12 cellular contexts compared by ENCODE assay signal in the genomic region with DNA sequence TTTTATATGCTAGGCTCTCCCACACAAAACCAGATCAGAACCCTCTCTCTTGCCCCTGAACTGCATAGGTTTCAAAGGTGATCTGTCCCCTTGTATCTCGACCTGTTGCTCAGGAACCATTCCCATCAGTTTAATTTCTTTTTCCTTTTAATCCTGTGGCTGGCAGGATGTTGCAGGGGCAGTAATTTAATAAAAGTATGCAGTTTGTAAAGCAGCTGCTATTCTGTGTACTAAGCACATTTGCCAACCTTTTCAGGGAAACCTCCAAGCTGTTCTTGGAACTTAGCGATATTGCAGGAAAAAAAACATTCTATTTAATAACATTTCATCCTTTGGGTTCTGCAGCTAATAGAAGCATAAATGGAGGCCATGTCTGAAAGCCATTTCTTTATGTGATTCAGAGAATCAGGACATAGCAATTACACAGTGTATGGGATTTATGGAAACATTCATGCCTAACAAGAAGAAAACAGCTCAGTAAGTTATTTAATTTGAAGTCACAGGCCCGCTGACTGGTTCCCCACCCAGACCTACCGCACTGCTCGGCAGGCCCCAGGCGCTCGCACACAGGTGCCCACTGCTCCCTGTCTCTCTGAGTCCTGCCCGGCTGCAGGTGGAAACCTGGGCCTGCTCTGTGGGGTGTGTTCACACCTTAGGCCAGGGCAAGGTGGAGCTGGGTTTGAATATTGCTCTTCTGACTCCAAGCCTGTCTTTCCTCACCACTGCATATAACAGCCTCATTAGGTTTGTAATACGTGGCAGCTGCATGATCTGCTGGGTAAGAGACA.
"Had no signal": no experiment of that assay in that cellular context is flagged by ENCODE, and none has a peak within 500 bp of the region (broad histone marks: within the 10 kb centered on the region; RNA-seq: fewer than 3 reads in every experiment).

No MANE protein-coding gene starts in this region.

- H3K9me3 ChIP-seq: left ventricle myocardium inferior, tibial nerve had no signal

- H3K27ac ChIP-seq: foreskin keratinocyte, left ventricle myocardium inferior, tibial nerve had no signal

- H3K4me3 ChIP-seq: left ventricle myocardium inferior, tibial nerve had no signal

- H3K27me3 ChIP-seq: foreskin keratinocyte, tibial nerve had no signal

- H3K36me3 ChIP-seq: left ventricle myocardium inferior, tibial nerve had no signal

- ATAC-seq: stimulated activated memory B cell treated with anti-CD40 and anti-IgM and Interleukin-4, amounts not matched to agents 10 μg/mL and 1 μg/mL and 100 μg/mL, for 72 hours had no signal

- DNase-seq: activated CD4-positive, alpha-beta memory T cell treated with anti-CD3 and anti-CD28 coated beads for 36 hours; activated CD4-positive, alpha-beta T cell treated with anti-CD3 and anti-CD28 coated beads for 1 hour; activated gamma-delta T cell treated with Interleukin-2 at 50 U/mL for 16 hours; activated T-cell treated with anti-CD3 and anti-CD28 coated beads, Interleukin-2, amount 50 U/mL, for 48 hours; head of caudate nucleus; kidney; left ventricle myocardium inferior; mesendoderm; T1000 had no signal
